ENCODE assay signal across 9 cellular contexts in the genomic region with DNA sequence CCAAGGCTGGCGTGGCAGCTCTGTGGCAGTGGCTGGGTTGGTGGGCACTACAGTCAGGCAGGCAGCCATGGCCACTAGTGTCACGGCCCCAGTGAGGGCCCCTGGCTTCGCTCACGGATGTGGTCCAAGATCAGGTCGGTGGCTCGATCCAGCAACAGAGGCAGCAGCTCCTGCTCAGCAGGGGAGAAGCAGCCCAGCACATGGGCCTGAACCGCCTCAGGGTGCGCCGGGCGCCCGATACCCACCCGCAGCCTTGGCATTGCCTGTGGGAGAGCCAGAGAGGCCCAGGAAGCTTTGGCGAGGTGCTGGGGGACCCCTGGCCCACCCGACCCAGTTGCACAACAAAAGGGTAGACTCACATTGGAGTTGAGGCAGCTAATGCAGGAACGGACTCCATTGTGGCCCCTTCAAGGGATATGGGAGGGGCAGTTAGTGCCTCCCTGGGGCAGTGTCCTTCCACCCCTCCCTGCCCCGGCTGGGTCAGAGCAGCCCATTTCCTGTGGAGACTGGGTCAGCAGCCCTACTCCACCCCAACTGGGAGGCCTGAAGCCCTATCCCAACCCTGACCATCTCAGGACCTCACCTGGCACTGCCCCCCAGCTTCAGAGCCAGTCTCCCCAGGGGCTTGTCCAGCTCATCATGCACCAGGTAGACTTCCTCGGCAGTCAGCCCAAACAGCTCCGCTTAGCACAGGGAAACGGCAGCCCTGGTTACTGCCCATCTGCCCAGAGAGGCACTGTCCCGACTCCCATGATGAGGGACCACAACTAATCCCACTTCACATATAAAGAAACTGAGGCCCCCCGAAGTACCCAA. TPM values are rescaled to one million over a fixed set of nuclear protein-coding genes. Genes with fewer than 3 reads are reported as not detected.
DNase-seq lines count a peak whose midpoint lies in the region; ATAC-seq, FAIRE-seq and TF ChIP-seq lines count a peak whose summit lies in the region.
"Had no signal": no experiment of that assay in that cellular context is flagged by ENCODE, and none has a peak within 500 bp of the region (broad histone marks: within the 10 kb centered on the region; RNA-seq: fewer than 3 reads in every experiment).

No MANE protein-coding gene starts in this region.

- POLR2A ChIA-PET in HepG2 (lab: Yijun Ruan, JAX) = interaction anchor here (1.0 kb wide), 1 partner anchor 10 kb away, joined by 3 read pairs; no protein-coding TSS in a partner anchor

- no peak for TF ChIP-seq RAD21 in HepG2 (CRISPR knock-in tag; IDR thresholded peaks at IDR 0.05)

- CTCF ChIA-PET in activated naive CD4-positive, alpha-beta T cell treated with anti-CD3 and anti-CD28 coated beads for 36 hours (lab: Charles Lee) = interaction anchor here (0.7 to 2.9 kb wide), 4 partner anchors 20 to 207 kb away, joined by 3 to 14 read pairs (median 4); a partner anchor contains a TSS
- CTCF ChIA-PET in HepG2 (lab: Yijun Ruan, JAX; ENCODE audit: low intra/inter-chr PET ratio, low total read pairs) = no interaction called here

- BruUV-seq in HepG2 (replicated peaks; lab: Mats Ljungman, UMichigan) = no TSS peak

- ATAC-seq in activated naive CD8-positive, alpha-beta T cell treated with anti-CD3 and anti-CD28 coated beads, Interleukin-2, amount 50 U/mL, for 24 hours = no peak
- ATAC-seq in HepG2 (no peak), upper lobe of left lung (ENCODE audit: low FRiP score in 2 of 2) (no peak)

- H4K20me1 ChIP-seq in HepG2 (ENCODE audit: insufficient read depth, low read length) = no peaks in the 10 kb centered on the region; the same call in 1 of the 2 replicates

- H3K36me3 ChIP-seq in HepG2 (replicated peaks in 1 of 2; ENCODE audit: control insufficient read depth in 1 of 2, insufficient read depth in 2 of 2, low read length in 2 of 2) = no peaks in the 10 kb centered on the region
- H3K36me3 ChIP-seq in upper lobe of left lung = peaks cover 0 to 5% (median 0%) of the 10 kb centered on the region in 4 donors

- in situ Hi-C loops in HepG2 (cut with HindIII; ENCODE audit: extremely low pct_ligation_motif_present, low pct_unique_long_range_greater_than_20kb) = no loop called here

- H3K9ac ChIP-seq in HepG2 (ENCODE audit: insufficient read depth, low read depth, low read length) = 0 out of 2 replicates have a peak overlapping the region, but pooled peaks have one; percentile 12

- no peak overlapping the region for H2AFZ ChIP-seq in HepG2 (ENCODE audit: low read length)

- no peak for TF ChIP-seq POLR2A in HepG2 (IDR thresholded peaks at IDR 0.05; ENCODE audit: insufficient read depth in 1 of 2, low read depth in 2 of 2, low read length in 2 of 2)
- TF ChIP-seq POLR2A in upper lobe of left lung (IDR thresholded peaks at IDR 0.05) = no peak
- no peak for TF ChIP-seq POLR2A in GM12892 (IDR thresholded peaks at IDR 0.05; ENCODE audit: low read depth, low read length)

- 18% methylated on average over 2 of the region's 21 CpGs for WGBS in HepG2 (ENCODE audit: low lambda C conversion rate)
- WGBS in upper lobe of left lung, 2 donors = 73 to 77% methylated on average over 8 to 20 of the region's 21 CpGs

- no peak overlapping the region for H3K27ac Mint-ChIP-seq in activated naive CD4-positive, alpha-beta T cell treated with anti-CD3 and anti-CD28 coated beads for 36 hours
- H3K27ac Mint-ChIP-seq in activated naive CD8-positive, alpha-beta T cell treated with anti-CD3 and anti-CD28 coated beads, Interleukin-2, amount 50 U/mL, for 24 hours = no peak overlapping the region

- intact Hi-C loops in activated naive CD4-positive, alpha-beta T cell treated with anti-CD3 and anti-CD28 coated beads for 36 hours (cut with micrococcal nuclease) = no loop called here
- intact Hi-C loops in HepG2 (cut with micrococcal nuclease; ENCODE audit: unreplicated experiment) = no loop called here

- FAIRE-seq in HepG2 (lab: Jason Lieb, UNC) = no peak
- FAIRE-seq in GM12892 (lab: Jason Lieb, UNC) = no peak

- H3K27me3 ChIP-seq in HepG2 (ENCODE audit: control insufficient read depth in 1 of 2, insufficient read depth in 2 of 2, low read length in 2 of 2) = peaks cover 0 to 6% of the 10 kb centered on the region in 2 experiments; a peak in 2 of 5 replicates
- H3K27me3 ChIP-seq in upper lobe of left lung = no peaks in the 10 kb centered on the region

- DNase-seq in activated naive CD4-positive, alpha-beta T cell treated with anti-CD3 and anti-CD28 coated beads for 36 hours = no peak
- DNase-seq in activated naive CD4-positive, alpha-beta T cell (lab: John Stamatoyannopoulos, UW) = no peak
- DNase-seq in activated naive CD8-positive, alpha-beta T cell treated with anti-CD3 and anti-CD28 coated beads, Interleukin-2, amount 50 U/mL, for 24 hours = no peak
- DNase-seq in HepG2 (ENCODE audit: low spot score) = no peak
- peak in 1 of 2 donors; percentile 81 for DNase-seq in upper lobe of left lung
- no peak for DNase-seq in stimulated activated CD4-positive, alpha-beta T cell treated with anti-CD3 and anti-CD28 coated beads, Interleukin-1b, Interleukin-23, amount 100 ng/mL, for 48 hours
- DNase-seq in GM12892 (ENCODE audit: insufficient read length) = no peak
- DNase-seq in NCI-H345 treated with DMSO at 0.1 percent for 48 hours (lab: John Stamatoyannopoulos, UW; ENCODE audit: unreplicated experiment) = no peak

- H3K4me3 ChIP-seq in HepG2 (replicated peaks in 1 of 3; ENCODE audit: insufficient read depth in 1 of 3, low read depth in 2 of 3, low read length in 3 of 3) = peak overlapping the region in 2 of 3 experiments; percentile 82 to 90; a peak in 4 of 6 replicates
- H3K4me3 ChIP-seq in upper lobe of left lung = peak overlapping the region in 3 of 4 donors; percentile 69 to 85 (median 73)

- no peaks in the 10 kb centered on the region for H3K9me3 Mint-ChIP-seq in activated naive CD4-positive, alpha-beta T cell treated with anti-CD3 and anti-CD28 coated beads for 36 hours
- no peaks in the 10 kb centered on the region for H3K9me3 Mint-ChIP-seq in activated naive CD8-positive, alpha-beta T cell treated with anti-CD3 and anti-CD28 coated beads, Interleukin-2, amount 50 U/mL, for 24 hours

- H3K4me2 ChIP-seq in HepG2 (ENCODE audit: low read depth, low read length) = peak overlapping the region; percentile 97

- H3K4me1 ChIP-seq in HepG2 (ENCODE audit: insufficient read depth, low read length) = peaks cover 40% of the 10 kb centered on the region
- H3K4me1 ChIP-seq in upper lobe of left lung = peaks cover 12 to 19% (median 16%) of the 10 kb centered on the region in 4 donors

- peaks cover 2% of the 10 kb centered on the region for H3K36me3 Mint-ChIP-seq in activated naive CD4-positive, alpha-beta T cell treated with anti-CD3 and anti-CD28 coated beads for 36 hours (ENCODE audit: low read depth)
- peaks cover 4% of the 10 kb centered on the region for H3K36me3 Mint-ChIP-seq in activated naive CD8-positive, alpha-beta T cell treated with anti-CD3 and anti-CD28 coated beads, Interleukin-2, amount 50 U/mL, for 24 hours (ENCODE audit: low read depth)

- no peaks in the 10 kb centered on the region for H3K9me3 ChIP-seq in HepG2 (ENCODE audit: low read length)
- H3K9me3 ChIP-seq in upper lobe of left lung = no peaks in the 10 kb centered on the region

- no peak overlapping the region for H3K27ac ChIP-seq in HepG2 (ENCODE audit: extremely low read length, insufficient read depth, low read length)
- peak overlapping the region in 2 of 4 donors; percentile 74 to 77 for H3K27ac ChIP-seq in upper lobe of left lung

- TF ChIP-seq CTCF in HepG2 (CRISPR knock-in tag; IDR thresholded peaks at IDR 0.05) (no peak), upper lobe of left lung (IDR thresholded peaks at IDR 0.05) (no peak)

- no peaks in the 10 kb centered on the region for H3K27me3 Mint-ChIP-seq in activated naive CD4-positive, alpha-beta T cell treated with anti-CD3 and anti-CD28 coated beads for 36 hours (ENCODE audit: low read depth)
- H3K27me3 Mint-ChIP-seq in activated naive CD8-positive, alpha-beta T cell treated with anti-CD3 and anti-CD28 coated beads, Interleukin-2, amount 50 U/mL, for 24 hours = no peaks in the 10 kb centered on the region

- H3K4me1 Mint-ChIP-seq in activated naive CD4-positive, alpha-beta T cell treated with anti-CD3 and anti-CD28 coated beads for 36 hours (ENCODE audit: low read depth) = peaks cover 30% of the 10 kb centered on the region
- H3K4me1 Mint-ChIP-seq in activated naive CD8-positive, alpha-beta T cell treated with anti-CD3 and anti-CD28 coated beads, Interleukin-2, amount 50 U/mL, for 24 hours = peaks cover 23% of the 10 kb centered on the region

- H3K79me2 ChIP-seq in HepG2 (ENCODE audit: insufficient read depth, low read length) = no peaks in the 10 kb centered on the region

- no peak for TF ChIP-seq EP300 in HepG2 (IDR thresholded peaks at IDR 0.05; ENCODE audit: low read depth in 2 of 2, low read length in 2 of 2)
- TF ChIP-seq EP300 in HepG2 (CRISPR knock-in tag; IDR thresholded peaks at IDR 0.05; ENCODE audit: borderline replicate concordance) = no peak
- TF ChIP-seq EP300 in upper lobe of left lung (IDR thresholded peaks at IDR 0.05) = no peak

- H3K4me3 Mint-ChIP-seq in activated naive CD4-positive, alpha-beta T cell treated with anti-CD3 and anti-CD28 coated beads for 36 hours = peak overlapping the region; percentile 73
- H3K4me3 Mint-ChIP-seq in activated naive CD8-positive, alpha-beta T cell treated with anti-CD3 and anti-CD28 coated beads, Interleukin-2, amount 50 U/mL, for 24 hours = peak overlapping the region; percentile 82

RNA-seq across cellular contexts. Expression of a gene that starts 1.2 kb away (rescaled TPM):
- 10 to 100 TPM; 23.3 to 24.1 TPM for total RNA-seq in activated naive CD4-positive, alpha-beta T cell treated with anti-CD3 and anti-CD28 coated beads for 36 hours
- total RNA-seq in HepG2 (2016; rRNA removed; fragmentation: Illumina TruSeq; extraction: Trizol) (7.6 and 10.4 TPM in 2 replicates), upper lobe of left lung (10 to 100 TPM in 5 of 6 donors, 1 to 10 TPM in 1; 7.4 to 33.5 (median 18.7) TPM)
- total RNA-seq in HepG2 (2016; cell fraction: cytosol; rRNA removed; fragmentation: Illumina TruSeq; extraction: Trizol; ENCODE audit: low read depth) = 3.7 and 4.7 TPM in 2 replicates
- 9.5 and 11.7 TPM in 2 replicates for total RNA-seq in HepG2 (2016; cell fraction: insoluble cytoplasmic fraction; rRNA removed; fragmentation: Illumina TruSeq; extraction: Trizol)
- total RNA-seq in HepG2 (2016; cell fraction: membrane; rRNA removed; fragmentation: Illumina TruSeq; extraction: Trizol) = 3.7 and 4.4 TPM in 2 replicates
- total RNA-seq in HepG2 (2016; cell fraction: nucleus; rRNA removed; fragmentation: Illumina TruSeq; extraction: Trizol) = 3.4 and 3.9 TPM in 2 replicates
- polyA plus RNA-seq in HepG2 (2011; rRNA removed) = 4.0 and 5.4 TPM in 2 replicates
- polyA plus RNA-seq in HepG2 (2011; cell fraction: cytosol; rRNA removed) = 5.4 and 8.9 TPM in 2 replicates
- polyA plus RNA-seq in HepG2 (2011; cell fraction: nucleus; rRNA removed) = 6.0 and 7.2 TPM in 2 replicates
- 3.0 and 3.2 TPM in 2 replicates for polyA plus RNA-seq in HepG2 (2012)
- 3.5 and 3.9 TPM in 2 replicates for polyA plus RNA-seq in HepG2 (2016; cell fraction: cytosol; fragmentation: Illumina TruSeq; extraction: Trizol; ENCODE audit: low read depth)
- polyA plus RNA-seq in HepG2 (2016; cell fraction: insoluble cytoplasmic fraction; fragmentation: Illumina TruSeq; extraction: Trizol; ENCODE audit: low read depth) = 8.4 and 8.9 TPM in 2 replicates
- 3.9 and 4.4 TPM in 2 replicates for polyA plus RNA-seq in HepG2 (2016; cell fraction: membrane; fragmentation: Illumina TruSeq; extraction: Trizol; ENCODE audit: low read depth)
- polyA plus RNA-seq in HepG2 (2016; cell fraction: nucleus; fragmentation: Illumina TruSeq; extraction: Trizol; ENCODE audit: insufficient read depth, low read depth) = 6.4 and 9.2 TPM in 2 replicates
- 5.1 and 17.9 TPM in 2 replicates for polyA minus RNA-seq in HepG2 (2011; rRNA and poly(A)+ RNA removed; ENCODE audit: low replicate concordance)
- 1.8 and 1.9 TPM in 2 replicates for polyA minus RNA-seq in HepG2 (2011; cell fraction: cytosol; rRNA and poly(A)+ RNA removed)
- 1.9 and 3.9 TPM in 2 replicates for polyA minus RNA-seq in HepG2 (2011; cell fraction: nucleus; rRNA and poly(A)+ RNA removed)
- 1.7 TPM for polyA plus RNA-seq in GM12892 (2012; ENCODE audit: missing spikeins)

RNA-seq across cellular contexts. Expression of a gene that starts 1.7 kb away (rescaled TPM):
- under 1 TPM; 0.50 to 0.79 TPM for total RNA-seq in activated naive CD4-positive, alpha-beta T cell treated with anti-CD3 and anti-CD28 coated beads for 36 hours
- total RNA-seq in HepG2 (2016; rRNA removed; fragmentation: Illumina TruSeq; extraction: Trizol) = not detected in 2 replicates
- total RNA-seq in HepG2 (2016; cell fraction: cytosol; rRNA removed; fragmentation: Illumina TruSeq; extraction: Trizol; ENCODE audit: low read depth) = not detected in 2 replicates
- total RNA-seq in HepG2 (2016; cell fraction: insoluble cytoplasmic fraction; rRNA removed; fragmentation: Illumina TruSeq; extraction: Trizol) = not detected in 2 replicates
- not detected in 2 replicates for total RNA-seq in HepG2 (2016; cell fraction: membrane; rRNA removed; fragmentation: Illumina TruSeq; extraction: Trizol)
- total RNA-seq in HepG2 (2016; cell fraction: nucleus; rRNA removed; fragmentation: Illumina TruSeq; extraction: Trizol) = not detected in 2 replicates
- polyA plus RNA-seq in HepG2 (2011; rRNA removed) = not detected in 2 replicates
- polyA plus RNA-seq in HepG2 (2011; cell fraction: cytosol; rRNA removed) = 0.03 TPM in 1 of 2 replicates, not detected in the other
- 0.08 TPM in 1 of 2 replicates, not detected in the other for polyA plus RNA-seq in HepG2 (2011; cell fraction: nucleus; rRNA removed)
- polyA plus RNA-seq in HepG2 (2012) = not detected in 2 replicates
- not detected in 2 replicates for polyA plus RNA-seq in HepG2 (2016; cell fraction: cytosol; fragmentation: Illumina TruSeq; extraction: Trizol; ENCODE audit: low read depth)
- polyA plus RNA-seq in HepG2 (2016; cell fraction: insoluble cytoplasmic fraction; fragmentation: Illumina TruSeq; extraction: Trizol; ENCODE audit: low read depth) = not detected in 2 replicates
- 0.09 TPM in 1 of 2 replicates, not detected in the other for polyA plus RNA-seq in HepG2 (2016; cell fraction: membrane; fragmentation: Illumina TruSeq; extraction: Trizol; ENCODE audit: low read depth)
- polyA plus RNA-seq in HepG2 (2016; cell fraction: nucleus; fragmentation: Illumina TruSeq; extraction: Trizol; ENCODE audit: insufficient read depth, low read depth) = not detected in 2 replicates
- polyA minus RNA-seq in HepG2 (2011; rRNA and poly(A)+ RNA removed; ENCODE audit: low replicate concordance) = 0.72 TPM in 1 of 2 replicates, not detected in the other
- polyA minus RNA-seq in HepG2 (2011; cell fraction: cytosol; rRNA and poly(A)+ RNA removed) = not detected in 2 replicates
- polyA minus RNA-seq in HepG2 (2011; cell fraction: nucleus; rRNA and poly(A)+ RNA removed) = not detected in 2 replicates
- total RNA-seq in upper lobe of left lung = 1 to 10 TPM in 5 of 6 donors, under 1 TPM in 1; 0.29 to 9.4 (median 3.1) TPM
- not detected for polyA plus RNA-seq in GM12892 (2012; ENCODE audit: missing spikeins)

RNA-seq across cellular contexts. Expression of a gene that starts 7.4 kb away (rescaled TPM):
- under 1 TPM in 1 of 2 experiments, not detected in 1; 0.07 TPM for total RNA-seq in activated naive CD4-positive, alpha-beta T cell treated with anti-CD3 and anti-CD28 coated beads for 36 hours
- not detected in 2 replicates for total RNA-seq in HepG2 (2016; rRNA removed; fragmentation: Illumina TruSeq; extraction: Trizol)
- 0.09 TPM in 1 of 2 replicates, not detected in the other for total RNA-seq in HepG2 (2016; cell fraction: cytosol; rRNA removed; fragmentation: Illumina TruSeq; extraction: Trizol; ENCODE audit: low read depth)
- 0.11 TPM in 1 of 2 replicates, not detected in the other for total RNA-seq in HepG2 (2016; cell fraction: insoluble cytoplasmic fraction; rRNA removed; fragmentation: Illumina TruSeq; extraction: Trizol)
- total RNA-seq in HepG2 (2016; cell fraction: membrane; rRNA removed; fragmentation: Illumina TruSeq; extraction: Trizol) = not detected in 2 replicates
- not detected in 2 replicates for total RNA-seq in HepG2 (2016; cell fraction: nucleus; rRNA removed; fragmentation: Illumina TruSeq; extraction: Trizol)
- polyA plus RNA-seq in HepG2 (2011; rRNA removed) = 0.07 TPM in 1 of 2 replicates, not detected in the other
- 0.03 TPM in 1 of 2 replicates, not detected in the other for polyA plus RNA-seq in HepG2 (2011; cell fraction: cytosol; rRNA removed)
- 0.24 and 0.47 TPM in 2 replicates for polyA plus RNA-seq in HepG2 (2011; cell fraction: nucleus; rRNA removed)
- 0.15 and 0.28 TPM in 2 replicates for polyA plus RNA-seq in HepG2 (2012)
- polyA plus RNA-seq in HepG2 (2016; cell fraction: cytosol; fragmentation: Illumina TruSeq; extraction: Trizol; ENCODE audit: low read depth) = not detected in 2 replicates
- not detected in 2 replicates for polyA plus RNA-seq in HepG2 (2016; cell fraction: insoluble cytoplasmic fraction; fragmentation: Illumina TruSeq; extraction: Trizol; ENCODE audit: low read depth)
- not detected in 2 replicates for polyA plus RNA-seq in HepG2 (2016; cell fraction: membrane; fragmentation: Illumina TruSeq; extraction: Trizol; ENCODE audit: low read depth)
- not detected in 2 replicates for polyA plus RNA-seq in HepG2 (2016; cell fraction: nucleus; fragmentation: Illumina TruSeq; extraction: Trizol; ENCODE audit: insufficient read depth, low read depth)
- polyA minus RNA-seq in HepG2 (2011; rRNA and poly(A)+ RNA removed; ENCODE audit: low replicate concordance) = not detected in 2 replicates
- not detected in 2 replicates for polyA minus RNA-seq in HepG2 (2011; cell fraction: cytosol; rRNA and poly(A)+ RNA removed)
- 0.12 TPM in 1 of 2 replicates, not detected in the other for polyA minus RNA-seq in HepG2 (2011; cell fraction: nucleus; rRNA and poly(A)+ RNA removed)
- 100 to 1,000 TPM in 1 of 6 donors, 10 to 100 TPM in 4, under 1 TPM in 1; 0.77 to 125 (median 37.0) TPM for total RNA-seq in upper lobe of left lung
- 0.25 TPM for polyA plus RNA-seq in GM12892 (2012; ENCODE audit: missing spikeins)
- total RNA-seq: Daoy had no signal

RNA-seq across cellular contexts. Expression of a gene that starts 20.9 kb away (rescaled TPM):
- total RNA-seq in activated naive CD4-positive, alpha-beta T cell treated with anti-CD3 and anti-CD28 coated beads for 36 hours = 10 to 100 TPM; 11.8 to 12.7 TPM
- total RNA-seq in HepG2 (2016; rRNA removed; fragmentation: Illumina TruSeq; extraction: Trizol) (5.5 and 7.2 TPM in 2 replicates), upper lobe of left lung (10 to 100 TPM; 11.4 to 27.2 (median 21.0) TPM)
- 5.2 and 7.3 TPM in 2 replicates for total RNA-seq in HepG2 (2016; cell fraction: cytosol; rRNA removed; fragmentation: Illumina TruSeq; extraction: Trizol; ENCODE audit: low read depth)
- 4.5 and 7.9 TPM in 2 replicates for total RNA-seq in HepG2 (2016; cell fraction: insoluble cytoplasmic fraction; rRNA removed; fragmentation: Illumina TruSeq; extraction: Trizol)
- total RNA-seq in HepG2 (2016; cell fraction: membrane; rRNA removed; fragmentation: Illumina TruSeq; extraction: Trizol) = 7.9 and 11.8 TPM in 2 replicates
- total RNA-seq in HepG2 (2016; cell fraction: nucleus; rRNA removed; fragmentation: Illumina TruSeq; extraction: Trizol) = 6.0 and 8.4 TPM in 2 replicates
- polyA plus RNA-seq in HepG2 (2011; rRNA removed) = 3.5 and 4.9 TPM in 2 replicates
- polyA plus RNA-seq in HepG2 (2011; cell fraction: cytosol; rRNA removed) = 3.9 and 7.0 TPM in 2 replicates
- polyA plus RNA-seq in HepG2 (2011; cell fraction: nucleus; rRNA removed) = 10.9 and 13.2 TPM in 2 replicates
- polyA plus RNA-seq in HepG2 (2012) = 3.9 and 5.6 TPM in 2 replicates
- 7.5 and 14.0 TPM in 2 replicates for polyA plus RNA-seq in HepG2 (2016; cell fraction: cytosol; fragmentation: Illumina TruSeq; extraction: Trizol; ENCODE audit: low read depth)
- polyA plus RNA-seq in HepG2 (2016; cell fraction: insoluble cytoplasmic fraction; fragmentation: Illumina TruSeq; extraction: Trizol; ENCODE audit: low read depth) = 8.1 and 8.2 TPM in 2 replicates
- polyA plus RNA-seq in HepG2 (2016; cell fraction: membrane; fragmentation: Illumina TruSeq; extraction: Trizol; ENCODE audit: low read depth) = 13.5 and 15.3 TPM in 2 replicates
- 15.9 and 17.9 TPM in 2 replicates for polyA plus RNA-seq in HepG2 (2016; cell fraction: nucleus; fragmentation: Illumina TruSeq; extraction: Trizol; ENCODE audit: insufficient read depth, low read depth)
- 5.5 and 15.6 TPM in 2 replicates for polyA minus RNA-seq in HepG2 (2011; rRNA and poly(A)+ RNA removed; ENCODE audit: low replicate concordance)
- polyA minus RNA-seq in HepG2 (2011; cell fraction: cytosol; rRNA and poly(A)+ RNA removed) = 3.2 and 3.6 TPM in 2 replicates
- polyA minus RNA-seq in HepG2 (2011; cell fraction: nucleus; rRNA and poly(A)+ RNA removed) = 2.4 and 3.0 TPM in 2 replicates
- 4.7 TPM for polyA plus RNA-seq in GM12892 (2012; ENCODE audit: missing spikeins)
